Comparison of ENCODE assay signal across 33 cellular contexts in genomic region chr16:13554643-13555042, GRCh38.
"Had no signal": no experiment of that assay in that cellular context is flagged by ENCODE, and none has a peak within 500 bp of the region (broad histone marks: within the 10 kb centered on the region; RNA-seq: fewer than 3 reads in every experiment).

No MANE protein-coding gene starts in this region.

- H3K4me3 ChIP-seq: MG63 had no signal

- H3K9me3 ChIP-seq: MG63 had no signal

- H3K36me3 ChIP-seq: MG63 had no signal

- DNase-seq: Kasumi-1, MG63, MM.1S, MV-4-11, NCI-H1048, NCI-H1092, NCI-H1092 treated with DMSO at 0.1 percent for 48 hours, NCI-H1105, NCI-H1105 treated with DMSO at 0.1 percent for 48 hours, NCI-H1417, NCI-H1417 treated with DMSO at 0.1 percent for 48 hours, NCI-H1436, NCI-H1436 treated with DMSO at 0.1 percent for 48 hours, NCI-H146, NCI-H1694, NCI-H1694 treated with DMSO at 0.1 percent for 48 hours, NCI-H187, NCI-H187 treated with DMSO at 0.1 percent for 48 hours, NCI-H1930, NCI-H2029, NCI-H2029 treated with DMSO at 0.1 percent for 48 hours, NCI-H2081, NCI-H2081 treated with DMSO at 0.1 percent for 48 hours, NCI-H2107, NCI-H2171, NCI-H2227 treated with DMSO at 0.1 percent for 48 hours, NCI-H226, NCI-H345, NCI-H446, NCI-H446 treated with DMSO at 0.1 percent for 48 hours, NCI-H510A, NCI-H510A treated with DMSO at 0.1 percent for 48 hours, NCI-H524 had no signal
